8 cellular contexts compared by ENCODE assay signal in the genomic region with DNA sequence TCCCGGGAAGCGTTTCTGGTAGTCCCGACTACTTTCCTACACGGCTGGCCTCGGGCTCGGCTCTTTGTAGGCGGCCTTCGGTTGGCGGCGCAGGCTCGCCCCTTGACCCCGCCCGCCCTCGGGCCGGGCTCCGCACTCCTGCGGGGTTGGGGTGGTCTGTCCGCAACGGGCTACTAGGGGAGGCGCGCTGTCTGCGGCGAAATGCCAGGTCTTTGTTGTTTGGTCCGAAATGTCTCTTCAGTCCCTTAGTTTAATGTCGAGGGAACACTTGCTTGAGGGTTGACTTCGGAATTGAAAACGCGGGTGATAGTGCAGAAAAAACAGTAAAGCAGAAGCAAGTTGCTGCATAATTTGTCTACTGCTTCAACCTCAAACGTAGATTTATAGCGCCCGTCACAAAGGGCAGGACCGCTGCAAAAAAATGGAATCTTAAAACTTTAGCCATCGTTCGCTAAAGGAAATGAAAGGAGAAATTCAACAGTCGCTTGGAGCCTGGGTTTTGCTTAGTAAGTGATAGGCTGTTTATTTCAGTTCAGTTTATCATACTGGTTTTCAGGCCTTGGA. TPM values are rescaled to one million over a fixed set of nuclear protein-coding genes. Genes with fewer than 3 reads are reported as not detected.
DNase-seq lines count a peak whose midpoint lies in the region; ATAC-seq and TF ChIP-seq lines count a peak whose summit lies in the region.

No MANE protein-coding gene starts in this region.

- no peaks in the 10 kb centered on the region for H3K27me3 Mint-ChIP-seq in effector memory CD8-positive, alpha-beta T cell
- no peaks in the 10 kb centered on the region for H3K27me3 Mint-ChIP-seq in naive B cell

- intact Hi-C loops in Right ventricle myocardium inferior (cut with DNase I) (loop anchor here (5.0 kb wide), 1 partner anchor 1498 kb away; the partner anchor contains the start of genes SLC38A6 and TRMT5), cardiac septum (cut with DNase I) (loop anchor here (10.0 kb wide), 1 partner anchor 680 kb away; the partner anchor contains the start of gene DHRS7)

- ATAC-seq in Right ventricle myocardium inferior (peak; percentile 55), HG02970 (IDR thresholded peaks at IDR 0.05; ENCODE audit: low FRiP score, unreplicated experiment) (peak; percentile 46), naive B cell (ENCODE audit: low read depth in 2 of 2) (peak; percentile 45 to 50)
- peak; percentile 53 for ATAC-seq in effector memory CD8-positive, alpha-beta T cell (replicated peaks)

- POLR2A ChIA-PET in GM10248 (lab: Yijun Ruan, JAX), result interaction anchor here (0.5 to 0.9 kb wide), 2 partner anchors 63 to 720 kb away, joined by 3 read pairs; no protein-coding TSS in a partner anchor

- H3K4me3 Mint-ChIP-seq in effector memory CD8-positive, alpha-beta T cell, result peak overlapping the region; percentile 89 to 90
- H3K4me3 Mint-ChIP-seq in naive B cell, result peak overlapping the region; percentile 88 to 98 (median 96)

- peak overlapping the region; percentile 79 for H3K4me3 ChIP-seq in NT2/D1 (ENCODE audit: insufficient read length, low read depth)

- DNase-seq in Right ventricle myocardium inferior (ENCODE audit: missing footprints) (no peak), cardiac septum (ENCODE audit: low spot score) (no peak), NT2/D1 (ENCODE audit: low read depth, low spot score) (no peak), naive B cell (no peak), GM10248 (ENCODE audit: extremely low spot score) (no peak), SK-N-DZ (ENCODE audit: low spot score) (no peak)
- DNase-seq in effector memory CD8-positive, alpha-beta T cell, result no peak

- H3K4me1 ChIP-seq in NT2/D1 (ENCODE audit: insufficient read depth, insufficient read length), result peaks cover 5% of the 10 kb centered on the region

- peaks cover 11% of the 10 kb centered on the region for H3K36me3 Mint-ChIP-seq in effector memory CD8-positive, alpha-beta T cell (ENCODE audit: insufficient read depth)
- H3K36me3 Mint-ChIP-seq in naive B cell, result peaks cover 17 to 18% of the 10 kb centered on the region in 2 donors

- H3K27ac Mint-ChIP-seq in effector memory CD8-positive, alpha-beta T cell, result peak overlapping the region; percentile 82 to 85
- peak overlapping the region; percentile 81 to 96 (median 91) for H3K27ac Mint-ChIP-seq in naive B cell

- CTCF ChIA-PET in GM10248 (lab: Yijun Ruan, JAX), result interaction anchor here (0.9 to 3.9 kb wide), 13 partner anchors 9 to 296 kb away, joined by 3 to 34 read pairs (median 4); partner anchors contain the start of genes CCDC175, DAAM1 and GPR135

- no peaks in the 10 kb centered on the region for H3K9me3 Mint-ChIP-seq in effector memory CD8-positive, alpha-beta T cell
- H3K9me3 Mint-ChIP-seq in naive B cell, result no peaks in the 10 kb centered on the region

- TF ChIP-seq CTCF in GM10248 (IDR thresholded peaks at IDR 0.05; ENCODE audit: control extremely low read depth, extremely low read depth, low read depth, missing control alignments), result no peak

- H3K27me3 ChIP-seq in NT2/D1 (ENCODE audit: insufficient read depth, insufficient read length), result no peaks in the 10 kb centered on the region

- peaks cover 45 to 51% of the 10 kb centered on the region in 2 donors for H3K4me1 Mint-ChIP-seq in effector memory CD8-positive, alpha-beta T cell (ENCODE audit: low read depth in 2 of 2)
- H3K4me1 Mint-ChIP-seq in naive B cell, result peaks cover 48 to 67% (median 61%) of the 10 kb centered on the region in 3 donors

- peaks cover 48% of the 10 kb centered on the region for H3K36me3 ChIP-seq in NT2/D1 (ENCODE audit: insufficient read depth, insufficient read length, low read length)

- H3K9me3 ChIP-seq in NT2/D1 (ENCODE audit: insufficient read depth, low read length), result no peaks in the 10 kb centered on the region

- peak overlapping the region; percentile 91 for H3K9ac ChIP-seq in NT2/D1 (ENCODE audit: insufficient read length, low read depth)

RNA-seq across cellular contexts. Expression of gene JKAMP, which starts 0.4 kb away (rescaled TPM):
- total RNA-seq in Right ventricle myocardium inferior (23.7 TPM), cardiac septum (21.1 TPM)
- 10 to 100 TPM; 42.8 to 98.3 (median 55.1) TPM for polyA plus RNA-seq in naive B cell (ENCODE audit: low read depth in 6 of 6)
- 80.7 and 91.4 TPM in 2 replicates for polyA plus RNA-seq in SK-N-DZ (2014; cell fraction: cytosol; rRNA removed)
- polyA plus RNA-seq in SK-N-DZ (2014; cell fraction: nucleus; rRNA removed), result 76.9 and 96.0 TPM in 2 replicates

RNA-seq across cellular contexts. Expression of gene L3HYPDH, which starts 0.5 kb away (rescaled TPM):
- 8.8 TPM for total RNA-seq in Right ventricle myocardium inferior
- total RNA-seq in cardiac septum, result 20.3 TPM
- polyA plus RNA-seq in naive B cell (ENCODE audit: low read depth in 6 of 6), result 10 to 100 TPM in 2 of 6 donors, 1 to 10 TPM in 3, not detected in 1; 3.2 to 10.7 (median 5.4) TPM
- polyA plus RNA-seq in SK-N-DZ (2014; cell fraction: cytosol; rRNA removed), result 10.6 and 19.5 TPM in 2 replicates
- 92.9 and 96.1 TPM in 2 replicates for polyA plus RNA-seq in SK-N-DZ (2014; cell fraction: nucleus; rRNA removed)

RNA-seq across cellular contexts. Expression of gene GPR135, which starts 19.5 kb away (rescaled TPM):
- 1.5 TPM for total RNA-seq in Right ventricle myocardium inferior
- 3.2 TPM for total RNA-seq in cardiac septum
- under 1 TPM in 5 of 6 donors, not detected in 1; 0.41 to 0.96 (median 0.52) TPM for polyA plus RNA-seq in naive B cell (ENCODE audit: low read depth in 6 of 6)
- polyA plus RNA-seq in SK-N-DZ (2014; cell fraction: cytosol; rRNA removed), result 0.79 and 3.0 TPM in 2 replicates
- 4.4 and 4.7 TPM in 2 replicates for polyA plus RNA-seq in SK-N-DZ (2014; cell fraction: nucleus; rRNA removed)
